Comparison of ENCODE assay signal across 12 cellular contexts in genomic region chr14:77111021-77111420, GRCh38. TPM values are rescaled to one million over a fixed set of nuclear protein-coding genes. Genes with fewer than 3 reads are reported as not detected.
DNase-seq lines count a peak whose midpoint lies in the region; ATAC-seq and TF ChIP-seq lines count a peak whose summit lies in the region.
"Had no signal": no experiment of that assay in that cellular context is flagged by ENCODE, and none has a peak within 500 bp of the region (broad histone marks: within the 10 kb centered on the region; RNA-seq: fewer than 3 reads in every experiment).

No MANE protein-coding gene starts in this region.

- peak; percentile 82 for DNase-seq in ecto neural progenitor cell (ENCODE audit: low spot score)
- peak; percentile 95 for DNase-seq in islet precursor cell
- no peak for DNase-seq in ACHN
- DNase-seq in AML-193 (lab: John Stamatoyannopoulos, UW): no peak
- no peak for DNase-seq in CD4-positive, alpha-beta T cell
- DNase-seq: GOT3; NCI-H1436 treated with DMSO at 0.1 percent for 48 hours; stimulated activated CD4-positive, alpha-beta T cell treated with anti-CD3 and anti-CD28 coated beads, Interleukin-4, amount 100 ng/mL, for 24 hours had no signal

- no peak overlapping the region for H3K4me3 Mint-ChIP-seq in CD4-positive, alpha-beta T cell

- H3K36me3 ChIP-seq in HEK293 (ENCODE audit: control insufficient read depth in 2 of 2, insufficient read depth in 1 of 2, low read length in 2 of 2) (peaks cover 24 to 86% of the 10 kb centered on the region in 2 experiments), skeletal muscle tissue (ENCODE audit: control insufficient read depth in 3 of 3, insufficient read depth in 3 of 3, low read length in 3 of 3) (peaks cover 32 to 56% (median 42%) of the 10 kb centered on the region in 3 donors)

- H3K4me1 Mint-ChIP-seq in CD4-positive, alpha-beta T cell (ENCODE audit: low read depth): no peaks in the 10 kb centered on the region

- H3K27me3 ChIP-seq in skeletal muscle tissue (ENCODE audit: control insufficient read depth in 3 of 3, insufficient read depth in 3 of 3, low read length in 3 of 3): no peaks in the 10 kb centered on the region
- H3K27me3 ChIP-seq in CD4-positive, alpha-beta T cell (ENCODE audit: control insufficient read depth, insufficient read depth, low read length): no peaks in the 10 kb centered on the region

- POLR2A ChIA-PET in HEK293 (lab: Yijun Ruan, JAX): no interaction called here
- POLR2A ChIA-PET in CD4-positive, alpha-beta T cell (lab: Charles Lee): no interaction called here

- no peaks in the 10 kb centered on the region for H3K4me1 ChIP-seq in HEK293 (ENCODE audit: control insufficient read depth, insufficient read depth, low read length)
- H3K4me1 ChIP-seq in skeletal muscle tissue (ENCODE audit: control insufficient read depth in 3 of 3, insufficient read depth in 3 of 3, low read length in 3 of 3): peaks cover 54 to 55% (median 55%) of the 10 kb centered on the region in 3 donors

- ATAC-seq in HG03457 (IDR thresholded peaks at IDR 0.05; ENCODE audit: unreplicated experiment): no peak
- no peak for ATAC-seq in CD4-positive, alpha-beta T cell (ENCODE audit: poor library complexity)

- H3K27ac ChIP-seq in HEK293 (ENCODE audit: extremely low read depth, low read depth, low read length): no peak overlapping the region
- H3K27ac ChIP-seq in skeletal muscle tissue (ENCODE audit: low read depth, low read length): peak overlapping the region; percentile 55
- no peak overlapping the region for H3K27ac ChIP-seq in CD4-positive, alpha-beta T cell (ENCODE audit: low read depth, low read length)
- H3K27ac ChIP-seq: C4-2B had no signal

- in situ Hi-C loops in ACHN (cut with HindIII; ENCODE audit: low pct_ligation_motif_present, low pct_unique_long_range_greater_than_20kb, low sequenced_read_pairs): no loop called here

- H3K27ac Mint-ChIP-seq in CD4-positive, alpha-beta T cell: no peak overlapping the region

- intact Hi-C loops in CD4-positive, alpha-beta T cell (cut with DNase I, micrococcal nuclease): no loop called here

- CTCF ChIA-PET in HEK293 (lab: Yijun Ruan, JAX): interaction anchor here (0.6 to 3.4 kb wide), 5 partner anchors 9 to 1394 kb away, joined by 3 to 15 read pairs (median 3); no protein-coding TSS in a partner anchor
- CTCF ChIA-PET in CD4-positive, alpha-beta T cell (lab: Charles Lee): interaction anchor here (0.7 to 2.0 kb wide), 3 partner anchors 7 to 16 kb away, joined by 3 to 4 read pairs (median 3); no protein-coding TSS in a partner anchor

- no peak for TF ChIP-seq CTCF in HEK293 (tag by site-specific recombination; IDR thresholded peaks at IDR 0.05)
- TF ChIP-seq CTCF in CD4-positive, alpha-beta T cell (IDR thresholded peaks at IDR 0.05): no peak

- H3K9me3 Mint-ChIP-seq in CD4-positive, alpha-beta T cell: no peaks in the 10 kb centered on the region

- H3K27me3 Mint-ChIP-seq in CD4-positive, alpha-beta T cell: no peaks in the 10 kb centered on the region

- H3K36me3 Mint-ChIP-seq in CD4-positive, alpha-beta T cell (ENCODE audit: low read depth): peaks cover 86% of the 10 kb centered on the region

- H3K9ac ChIP-seq in skeletal muscle tissue (ENCODE audit: low read depth in 1 of 3, low read length in 3 of 3): peak overlapping the region in 2 of 3 donors; percentile 24 to 33

- H3K4me3 ChIP-seq in HEK293 (ENCODE audit: low read depth, low read length) (no peak overlapping the region), skeletal muscle tissue (ENCODE audit: low read length in 3 of 3) (no peak overlapping the region)

- H3K9me3 ChIP-seq in HEK293 (ENCODE audit: control insufficient read depth, insufficient read depth, low read depth, low read length) (no peaks in the 10 kb centered on the region), skeletal muscle tissue (ENCODE audit: control insufficient read depth in 3 of 3, low read length in 3 of 3) (no peaks in the 10 kb centered on the region)
- no peaks in the 10 kb centered on the region for H3K9me3 ChIP-seq in CD4-positive, alpha-beta T cell (ENCODE audit: control insufficient read depth, low read length)

TF ChIP-seq in HEK293, 187 proteins besides CTCF, POLR2A, EP300 and RAD21:
- TF ChIP-seq ZNF555 (tag by site-specific recombination; conservative IDR thresholded peaks at IDR 0.05): no peak
- peak; percentile 41; the same call in 1 of the 2 replicates for TF ChIP-seq EGR2 (tag by site-specific recombination; IDR thresholded peaks at IDR 0.05; ENCODE audit: low read depth)
- TF ChIP-seq FEZF1 (tag by site-specific recombination; IDR thresholded peaks at IDR 0.05): no peak
- no peak for TF ChIP-seq ZNF391 (tag by site-specific recombination; IDR thresholded peaks at IDR 0.05; ENCODE audit: borderline replicate concordance, low read depth)
- TF ChIP-seq BCL11B (tag by site-specific recombination; IDR thresholded peaks at IDR 0.05; ENCODE audit: low read depth): no peak

RNA-seq across cellular contexts. Expression of gene CIPC, which starts 13.0 kb away (rescaled TPM):
- 13.6 TPM for total RNA-seq in skeletal muscle tissue
- total RNA-seq in CD4-positive, alpha-beta T cell: 10 to 100 TPM in 1 of 2 experiments, 1 to 10 TPM in 1; 8.2 to 10.7 TPM

RNA-seq across cellular contexts. Expression of gene ZDHHC22, which starts 30.6 kb away (rescaled TPM):
- total RNA-seq in skeletal muscle tissue: 0.52 TPM
- total RNA-seq in CD4-positive, alpha-beta T cell: not detected

Comparison
In these comparisons a context has a peak if more than half of its experiments do, and no peak if none do; other contexts are left out.
1. DNase-seq: peak in ecto neural progenitor cell (single experiment) and islet precursor cell (single experiment); none in ACHN (single experiment), AML-193 (0 of 2) and CD4-positive, alpha-beta T cell (0 of 10).